8 cellular contexts compared by ENCODE assay signal in the genomic region with DNA sequence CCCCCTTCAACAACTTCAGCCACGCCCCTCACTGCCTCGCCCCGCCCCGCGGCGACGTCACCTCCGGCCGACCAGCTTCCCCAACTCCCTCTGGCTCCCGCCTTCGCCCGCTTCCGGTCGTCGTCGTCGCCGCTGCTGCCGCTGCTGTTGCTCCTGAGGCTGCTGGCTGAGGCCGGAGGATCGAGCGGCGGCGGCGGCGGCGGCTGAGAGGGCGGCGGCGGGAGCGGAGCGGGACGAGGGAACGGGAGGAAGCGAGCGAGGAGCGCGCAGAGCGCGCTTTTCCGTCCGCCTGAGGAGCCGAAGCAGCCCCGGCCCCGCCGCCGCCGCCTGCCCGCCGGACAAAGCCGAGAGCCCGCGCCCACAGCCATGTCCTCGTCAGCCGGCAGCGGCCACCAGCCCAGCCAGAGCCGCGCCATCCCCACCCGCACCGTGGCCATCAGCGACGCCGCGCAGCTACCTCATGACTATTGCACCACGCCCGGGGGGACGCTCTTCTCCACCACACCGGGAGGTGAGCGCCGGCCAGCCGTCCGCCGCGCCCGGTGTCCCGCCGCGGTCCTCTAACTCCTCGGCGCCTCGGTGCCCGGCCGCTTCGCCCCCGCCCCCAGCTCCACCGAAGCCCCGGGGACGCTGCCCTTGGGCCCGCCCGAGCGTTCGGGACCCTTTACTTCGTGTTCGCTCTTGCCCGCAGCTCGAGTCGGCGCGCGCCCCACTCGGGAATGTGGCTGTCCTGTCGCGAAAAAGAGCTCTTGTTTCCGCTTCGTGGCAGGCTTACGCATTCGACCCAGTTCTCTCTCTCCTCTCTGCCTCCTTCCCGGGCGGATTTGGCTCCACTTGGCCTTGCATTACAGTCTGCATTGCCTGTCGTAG. TPM values are rescaled to one million over a fixed set of nuclear protein-coding genes. Genes with fewer than 3 reads are reported as not detected.
DNase-seq lines count a peak whose midpoint lies in the region; ATAC-seq and TF ChIP-seq lines count a peak whose summit lies in the region.

A gene with protein sequence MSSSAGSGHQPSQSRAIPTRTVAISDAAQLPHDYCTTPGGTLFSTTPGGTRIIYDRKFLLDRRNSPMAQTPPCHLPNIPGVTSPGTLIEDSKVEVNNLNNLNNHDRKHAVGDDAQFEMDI (plus strand): TSS at position 110 of the 870 bp plus-strand sequence. CDS start 257 bp downstream, at position 367.

- peak within 1 kb of the TSS; percentile 97 for H3K4me3 Mint-ChIP-seq in dendritic cell treated with granulocyte-macrophage colony-stimulating factor and Interleukin-4, amounts not matched to agents 40 ng/mL and 50 ng/mL, for 4 days

- H3K9me3 Mint-ChIP-seq in dendritic cell treated with granulocyte-macrophage colony-stimulating factor and Interleukin-4, amounts not matched to agents 40 ng/mL and 50 ng/mL, for 4 days, result no peaks in the 10 kb centered on the region

- H3K36me3 ChIP-seq in left lung, result no peaks in the 10 kb centered on the region

- peaks cover 24 to 45% of the 10 kb centered on the region in 2 donors for H3K4me1 ChIP-seq in left lung

- peak within 1 kb of the TSS; percentile 90 to 93 for H3K4me3 ChIP-seq in left lung

- H3K27ac ChIP-seq in left lung, result peak within 1 kb of the TSS; percentile 98 to 99

- ATAC-seq in GM19372 (IDR thresholded peaks at IDR 0.05; ENCODE audit: low read depth, unreplicated experiment), result peak; percentile 76
- ATAC-seq in HG03558 (IDR thresholded peaks at IDR 0.05; ENCODE audit: extremely low read depth, unreplicated experiment), result peak; percentile 17
- ATAC-seq in left lung, result peak; percentile 94

- DNase-seq in C1 segment of cervical spinal cord (lab: John Stamatoyannopoulos, UW) (peak; percentile 74 to 98 (median 95)), NCI-H748 treated with DMSO at 0.1 percent for 48 hours (lab: John Stamatoyannopoulos, UW) (peak; percentile 73), left lung (peak; percentile 98 to 100)
- DNase-seq in activated CD4-positive, alpha-beta T cell treated with anti-CD3 and anti-CD28 coated beads, Interleukin-2, amount 50 U/mL, for 4 hours, result peak; percentile 97 to 100
- peak; percentile 100 for DNase-seq in stimulated activated CD4-positive, alpha-beta T cell treated with anti-CD3 and anti-CD28 coated beads, Interleukin-2, amount 100 ng/mL, for 48 hours

- no peak for TF ChIP-seq CTCF in left lung (IDR thresholded peaks at IDR 0.05)

- H3K36me3 Mint-ChIP-seq in dendritic cell treated with granulocyte-macrophage colony-stimulating factor and Interleukin-4, amounts not matched to agents 40 ng/mL and 50 ng/mL, for 4 days (ENCODE audit: low read depth), result peaks cover 15% of the 10 kb centered on the region

- H3K9me3 ChIP-seq in left lung, result no peaks in the 10 kb centered on the region

- no peaks in the 10 kb centered on the region for H3K27me3 ChIP-seq in left lung

- H3K4me1 Mint-ChIP-seq in dendritic cell treated with granulocyte-macrophage colony-stimulating factor and Interleukin-4, amounts not matched to agents 40 ng/mL and 50 ng/mL, for 4 days (ENCODE audit: low read depth), result peaks cover 41% of the 10 kb centered on the region

- no peaks in the 10 kb centered on the region for H3K27me3 Mint-ChIP-seq in dendritic cell treated with granulocyte-macrophage colony-stimulating factor and Interleukin-4, amounts not matched to agents 40 ng/mL and 50 ng/mL, for 4 days

- peak within 1 kb of the TSS; percentile 95 for H3K27ac Mint-ChIP-seq in dendritic cell treated with granulocyte-macrophage colony-stimulating factor and Interleukin-4, amounts not matched to agents 40 ng/mL and 50 ng/mL, for 4 days

- intact Hi-C loops in dendritic cell treated with granulocyte-macrophage colony-stimulating factor and Interleukin-4, amounts not matched to agents 40 ng/mL and 50 ng/mL, for 4 days (cut with micrococcal nuclease), result loop anchor here (1.0 kb wide), 1 partner anchor 22 kb away; the partner anchor contains the start of gene LRRC20
- intact Hi-C loops in left lung (cut with DNase I), result no loop called here

RNA-seq across cellular contexts. Expression of the gene that starts here (rescaled TPM):
- total RNA-seq in left lung, result 10 to 100 TPM; 74.7 to 80.5 TPM

Comparison
In these comparisons a context has a peak if more than half of its experiments do, and no peak if none do; other contexts are left out.
1. Peak in every context shown above with its lines: DNase-seq, ATAC-seq, H3K4me3 ChIP-seq and H3K27ac ChIP-seq.
2. ATAC-seq: peak in every context shown above with its lines; median percentile 94 in left lung; 76 in GM19372; 17 in HG03558.